In the genomic region with DNA sequence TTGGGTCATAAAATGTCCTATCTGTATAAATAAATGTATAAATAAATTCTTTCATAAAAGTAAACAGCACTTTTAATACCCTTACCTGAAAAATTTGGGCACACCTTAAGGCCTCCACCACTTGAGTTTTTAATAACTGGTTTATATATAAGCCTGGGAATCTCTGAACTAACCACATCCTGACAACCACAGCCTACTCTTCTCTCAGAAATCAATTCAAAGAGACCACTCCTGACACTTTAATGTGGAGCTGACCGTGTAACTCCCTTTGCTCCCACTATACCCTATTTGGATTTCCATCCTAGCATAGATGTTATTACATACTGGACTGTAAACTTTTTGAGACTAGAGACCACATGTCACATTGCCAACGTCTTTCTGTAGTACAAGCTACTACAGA, we compare ENCODE assay signal across 9 cellular contexts. TPM values are rescaled to one million over a fixed set of nuclear protein-coding genes. Genes with fewer than 3 reads are reported as not detected.
DNase-seq lines count a peak whose midpoint lies in the region; ATAC-seq and TF ChIP-seq lines count a peak whose summit lies in the region.
"Had no signal": no experiment of that assay in that cellular context is flagged by ENCODE, and none has a peak within 500 bp of the region (broad histone marks: within the 10 kb centered on the region; RNA-seq: fewer than 3 reads in every experiment).

No MANE protein-coding gene starts in this region.

- no peak overlapping the region for H2BK120ac ChIP-seq in mesendoderm (ENCODE audit: low read depth, low read length)

- H3K36me3 ChIP-seq in mesendoderm (ENCODE audit: control insufficient read depth, insufficient read depth, low read length), result no peaks in the 10 kb centered on the region

- peak overlapping the region; percentile 18 for H3K9ac ChIP-seq in mesendoderm (ENCODE audit: low read length)

- H3K27me3 Mint-ChIP-seq in stimulated activated naive CD8-positive, alpha-beta T cell treated with anti-CD3 and anti-CD28 coated beads, Interleukin-15, Interleukin-2, amounts not matched to agents 100 ng/mL and 50 ng/mL, for 24 hours, result no peaks in the 10 kb centered on the region
- H3K27me3 Mint-ChIP-seq in MCF 10A (ENCODE audit: insufficient read depth, unreplicated experiment), result no peaks in the 10 kb centered on the region

- H3K4ac ChIP-seq in mesendoderm (ENCODE audit: low read depth, low read length), result no peak overlapping the region

- DNase-seq in stimulated activated naive CD8-positive, alpha-beta T cell treated with anti-CD3 and anti-CD28 coated beads, Interleukin-15, Interleukin-2, amounts not matched to agents 100 U/mL and 50 U/mL, for 24 hours, result no peak
- DNase-seq in MCF 10A (ENCODE audit: unreplicated experiment), result no peak
- DNase-seq in mesendoderm, result no peak
- DNase-seq in RPMI8226, result no peak
- DNase-seq in activated gamma-delta T cell (lab: John Stamatoyannopoulos, UW), result no peak
- DNase-seq: NCI-H1417 had no signal

- BruUV-seq in MCF 10A (replicated peaks; lab: Mats Ljungman, UMichigan), result no TSS peak

- H3K4me1 Mint-ChIP-seq in stimulated activated naive CD8-positive, alpha-beta T cell treated with anti-CD3 and anti-CD28 coated beads, Interleukin-15, Interleukin-2, amounts not matched to agents 100 ng/mL and 50 ng/mL, for 24 hours (ENCODE audit: low read depth), result peaks cover 80% of the 10 kb centered on the region
- peaks cover 20% of the 10 kb centered on the region for H3K4me1 Mint-ChIP-seq in MCF 10A (ENCODE audit: insufficient read depth, unreplicated experiment)

- H2BK5ac ChIP-seq in mesendoderm (ENCODE audit: low read length), result no peak overlapping the region

- H3K4me1 ChIP-seq in mesendoderm (ENCODE audit: control insufficient read depth, low read depth, low read length), result peaks cover 7% of the 10 kb centered on the region

- H3K36me3 Mint-ChIP-seq in stimulated activated naive CD8-positive, alpha-beta T cell treated with anti-CD3 and anti-CD28 coated beads, Interleukin-15, Interleukin-2, amounts not matched to agents 100 ng/mL and 50 ng/mL, for 24 hours (ENCODE audit: low read depth), result peaks cover 9% of the 10 kb centered on the region
- H3K36me3 Mint-ChIP-seq in MCF 10A (ENCODE audit: insufficient read depth, unreplicated experiment), result peaks cover 28% of the 10 kb centered on the region

- peaks cover 33% of the 10 kb centered on the region for H3K79me2 ChIP-seq in mesendoderm (ENCODE audit: control insufficient read depth, insufficient read depth, low read length)

- H3K27me3 ChIP-seq in mesendoderm (ENCODE audit: insufficient read depth, low read length, poor library complexity), result no peaks in the 10 kb centered on the region

- no peak overlapping the region for H4K5ac ChIP-seq in mesendoderm (ENCODE audit: low read length)

- H3K27ac ChIP-seq in mesendoderm (ENCODE audit: low read depth, low read length), result no peak overlapping the region

- H3K4me3 Mint-ChIP-seq in stimulated activated naive CD8-positive, alpha-beta T cell treated with anti-CD3 and anti-CD28 coated beads, Interleukin-15, Interleukin-2, amounts not matched to agents 100 ng/mL and 50 ng/mL, for 24 hours, result peak overlapping the region; percentile 62
- H3K4me3 Mint-ChIP-seq in MCF 10A (ENCODE audit: unreplicated experiment), result peak overlapping the region; percentile 97

- intact Hi-C loops in MCF 10A (cut with micrococcal nuclease), result loop anchor here (2.0 to 5.0 kb wide), 2 partner anchors 41 to 413 kb away; no protein-coding TSS in a partner anchor

- no peak overlapping the region for H4K8ac ChIP-seq in mesendoderm (ENCODE audit: low read depth, low read length)

- ATAC-seq in stimulated activated naive CD8-positive, alpha-beta T cell treated with anti-CD3 and anti-CD28 coated beads, Interleukin-15, Interleukin-2, amounts not matched to agents 100 U/mL and 50 U/mL, for 24 hours, result no peak
- ATAC-seq in esophagus mucosa (no peak), HG02938 (IDR thresholded peaks at IDR 0.05; ENCODE audit: unreplicated experiment) (no peak)

- no peak for TF ChIP-seq CTCF in MCF 10A (IDR thresholded peaks at IDR 0.05; ENCODE audit: unreplicated experiment)

- no peak overlapping the region for H3K18ac ChIP-seq in mesendoderm (ENCODE audit: low read length)

- no peak overlapping the region for H3K23ac ChIP-seq in mesendoderm (ENCODE audit: low read length)

- H3K27ac Mint-ChIP-seq in stimulated activated naive CD8-positive, alpha-beta T cell treated with anti-CD3 and anti-CD28 coated beads, Interleukin-15, Interleukin-2, amounts not matched to agents 100 ng/mL and 50 ng/mL, for 24 hours, result peak overlapping the region; percentile 56
- peak overlapping the region; percentile 74 for H3K27ac Mint-ChIP-seq in MCF 10A (ENCODE audit: low read depth, unreplicated experiment)

- no peak overlapping the region for H2BK15ac ChIP-seq in mesendoderm (replicated peaks; ENCODE audit: low read depth)

- WGBS in mesendoderm (ENCODE audit: extremely low coverage, insufficient coverage, low lambda C conversion rate), result no CpG with 5 or more reads among the region's 2 CpGs

- H2AK5ac ChIP-seq in mesendoderm (ENCODE audit: low read length), result no peak overlapping the region

- H3K56ac ChIP-seq in mesendoderm (ENCODE audit: low read length), result peak overlapping the region; percentile 67

- peaks cover 2% of the 10 kb centered on the region for H3K79me1 ChIP-seq in mesendoderm (ENCODE audit: low read length)

- CTCF ChIA-PET in MCF 10A (lab: Yijun Ruan, JAX), result interaction anchor here (0.6 to 5.7 kb wide), 8 partner anchors 8 to 231 kb away, joined by 3 to 49 read pairs (median 4); partner anchors contain the start of gene FAM200B

- H3K4me2 ChIP-seq in mesendoderm (ENCODE audit: low read length), result no peak overlapping the region

- H3K9me3 Mint-ChIP-seq in stimulated activated naive CD8-positive, alpha-beta T cell treated with anti-CD3 and anti-CD28 coated beads, Interleukin-15, Interleukin-2, amounts not matched to agents 100 ng/mL and 50 ng/mL, for 24 hours, result no peaks in the 10 kb centered on the region
- no peaks in the 10 kb centered on the region for H3K9me3 Mint-ChIP-seq in MCF 10A (ENCODE audit: unreplicated experiment)

- no peak overlapping the region for H3K4me3 ChIP-seq in mesendoderm (ENCODE audit: low read length)

- POLR2A ChIA-PET in MCF 10A (lab: Yijun Ruan, JAX), result interaction anchor here (0.6 to 9.7 kb wide), 11 partner anchors 8 to 427 kb away, joined by 3 to 410 read pairs (median 3); partner anchors contain the start of gene FAM200B

RNA-seq across cellular contexts. Expression of gene FBXL5, which starts 3.5 kb away (rescaled TPM):
- total RNA-seq in MCF 10A (2022) (68.0 and 96.8 TPM in 2 replicates), esophagus mucosa (62.8 TPM)
- 30.5 TPM for polyA plus RNA-seq in mesendoderm (2013, experiment 1 of 2)
- polyA plus RNA-seq in mesendoderm (2013, experiment 2 of 2), result 31.4 TPM

RNA-seq across cellular contexts. Expression of gene FAM200B, which starts 29.9 kb away (rescaled TPM):
- total RNA-seq in MCF 10A (2022) (33.6 and 46.5 TPM in 2 replicates), esophagus mucosa (24.3 TPM)
- 53.9 TPM for polyA plus RNA-seq in mesendoderm (2013, experiment 1 of 2)
- 54.8 TPM for polyA plus RNA-seq in mesendoderm (2013, experiment 2 of 2)

RNA-seq across cellular contexts. Expression of gene BST1, which starts 51.2 kb away (rescaled TPM):
- 0.93 and 1.1 TPM in 2 replicates for total RNA-seq in MCF 10A (2022)
- 0.37 TPM for polyA plus RNA-seq in mesendoderm (2013, experiment 1 of 2)
- polyA plus RNA-seq in mesendoderm (2013, experiment 2 of 2), result 0.35 TPM
- 0.80 TPM for total RNA-seq in esophagus mucosa
